In the genomic region with DNA sequence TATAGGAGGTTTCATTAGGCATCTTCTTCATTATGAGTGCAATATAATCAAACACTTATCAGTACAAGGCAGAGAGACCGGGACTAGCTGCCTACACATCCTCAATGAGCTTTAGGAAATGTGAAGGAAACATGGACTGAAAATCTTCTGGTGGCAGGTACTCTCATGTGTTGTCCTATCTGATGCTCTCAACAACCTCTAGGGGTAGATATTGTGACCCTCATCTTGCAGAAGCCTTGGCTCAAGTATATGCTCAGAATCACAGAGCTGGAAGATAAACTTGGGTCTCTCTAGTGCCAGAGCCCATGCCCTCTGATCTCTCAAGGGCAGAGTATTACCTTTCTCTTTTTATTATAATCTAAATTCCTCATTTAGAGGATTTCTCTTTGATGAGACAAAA, we compare ENCODE assay signal across 14 cellular contexts.
"Had no signal": no experiment of that assay in that cellular context is flagged by ENCODE, and none has a peak within 500 bp of the region (broad histone marks: within the 10 kb centered on the region; RNA-seq: fewer than 3 reads in every experiment).

No MANE protein-coding gene starts in this region.

- H3K9me3 ChIP-seq: body of pancreas, spleen, thyroid gland had no signal

- H3K27me3 Mint-ChIP-seq: activated CD4-positive, alpha-beta memory T cell treated with anti-CD3 and anti-CD28 coated beads for 36 hours; activated naive CD8-positive, alpha-beta T cell treated with anti-CD3 and anti-CD28 coated beads for 36 hours had no signal

- H3K9me3 Mint-ChIP-seq: activated CD4-positive, alpha-beta memory T cell treated with anti-CD3 and anti-CD28 coated beads for 36 hours; activated naive CD8-positive, alpha-beta T cell treated with anti-CD3 and anti-CD28 coated beads for 36 hours; nephron had no signal

- DNase-seq: activated CD4-positive, alpha-beta memory T cell treated with anti-CD3 and anti-CD28 coated beads for 36 hours; activated naive CD4-positive, alpha-beta T cell; activated naive CD8-positive, alpha-beta T cell treated with anti-CD3 and anti-CD28 coated beads for 36 hours; body of pancreas; dorsolateral prefrontal cortex; foreskin fibroblast; midbrain; nucleus accumbens; spleen; stimulated activated naive CD4-positive, alpha-beta T cell; thyroid gland had no signal

- H3K27me3 ChIP-seq: body of pancreas, dorsolateral prefrontal cortex, spleen, thyroid gland had no signal

- H3K27ac ChIP-seq: body of pancreas, dorsolateral prefrontal cortex, epithelial cell of prostate, spleen, thyroid gland had no signal

- H3K4me1 ChIP-seq: body of pancreas, spleen, thyroid gland had no signal

- H3K4me3 Mint-ChIP-seq: activated CD4-positive, alpha-beta memory T cell treated with anti-CD3 and anti-CD28 coated beads for 36 hours; activated naive CD8-positive, alpha-beta T cell treated with anti-CD3 and anti-CD28 coated beads for 36 hours; nephron had no signal

- H3K4me3 ChIP-seq: body of pancreas, dorsolateral prefrontal cortex, spleen, thyroid gland had no signal

- H3K4me1 Mint-ChIP-seq: activated naive CD8-positive, alpha-beta T cell treated with anti-CD3 and anti-CD28 coated beads for 36 hours; nephron had no signal

- FAIRE-seq: keratinocyte had no signal

- ATAC-seq: body of pancreas had no signal

- H3K27ac Mint-ChIP-seq: activated CD4-positive, alpha-beta memory T cell treated with anti-CD3 and anti-CD28 coated beads for 36 hours; activated naive CD8-positive, alpha-beta T cell treated with anti-CD3 and anti-CD28 coated beads for 36 hours; nephron had no signal
